ENCODE assay signal across 14 cellular contexts in the genomic region with DNA sequence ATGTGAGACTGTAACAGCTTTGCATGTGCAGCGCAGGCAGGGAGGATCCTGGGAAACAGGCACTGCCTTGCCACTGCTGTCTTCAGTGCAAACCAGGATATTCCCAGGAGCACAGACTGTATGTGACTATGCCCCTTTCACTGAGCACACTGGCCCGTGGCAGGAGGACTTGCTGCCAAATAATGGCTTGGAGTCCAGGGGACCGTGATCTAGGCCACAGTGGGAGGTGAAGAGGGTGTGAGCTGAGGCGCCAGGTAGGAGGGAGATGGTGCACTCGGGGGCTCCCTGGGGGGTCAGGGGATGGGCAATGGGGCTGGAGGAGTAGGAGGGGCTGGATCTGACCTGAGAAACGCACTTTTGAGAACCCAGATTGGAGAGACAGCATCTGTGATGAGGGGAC.
DNase-seq lines count a peak whose midpoint lies in the region; ATAC-seq, FAIRE-seq and TF ChIP-seq lines count a peak whose summit lies in the region.
"Had no signal": no experiment of that assay in that cellular context is flagged by ENCODE, and none has a peak within 500 bp of the region (broad histone marks: within the 10 kb centered on the region; RNA-seq: fewer than 3 reads in every experiment).

No MANE protein-coding gene starts in this region.

- ATAC-seq in GM18511 (IDR thresholded peaks at IDR 0.05; ENCODE audit: unreplicated experiment), result no peak
- ATAC-seq: A549 had no signal

- no peaks in the 10 kb centered on the region for H3K9me3 ChIP-seq in HEK293 (ENCODE audit: control insufficient read depth, insufficient read depth, low read depth, low read length)
- H3K9me3 ChIP-seq: A549, BE2C had no signal

- H3K27ac ChIP-seq in HEK293 (ENCODE audit: extremely low read depth, low read depth, low read length), result no peak overlapping the region
- H3K27ac ChIP-seq: A549, C4-2B had no signal

- POLR2A ChIA-PET in HEK293 (lab: Yijun Ruan, JAX), result no interaction called here

- H3K4me1 ChIP-seq in HEK293 (ENCODE audit: control insufficient read depth, insufficient read depth, low read length), result no peaks in the 10 kb centered on the region
- H3K4me1 ChIP-seq: A549 had no signal

- no peaks in the 10 kb centered on the region for H3K9me3 Mint-ChIP-seq in glutamatergic neuron (ENCODE audit: unreplicated experiment)
- H3K9me3 Mint-ChIP-seq: CD4-positive, alpha-beta memory T cell; H9 had no signal

- H3K36me3 Mint-ChIP-seq in glutamatergic neuron (ENCODE audit: unreplicated experiment), result no peaks in the 10 kb centered on the region
- H3K36me3 Mint-ChIP-seq: CD4-positive, alpha-beta memory T cell had no signal

- H3K36me3 ChIP-seq in HEK293 (ENCODE audit: control insufficient read depth in 2 of 2, insufficient read depth in 1 of 2, low read length in 2 of 2), result no peaks in the 10 kb centered on the region
- H3K36me3 ChIP-seq: BE2C had no signal

- TF ChIP-seq CTCF in HEK293 (tag by site-specific recombination; IDR thresholded peaks at IDR 0.05), result no peak
- no peak for TF ChIP-seq CTCF in glutamatergic neuron (IDR thresholded peaks at IDR 0.05; ENCODE audit: partially characterized antibody, unreplicated experiment)

- H3K4me3 Mint-ChIP-seq in glutamatergic neuron (ENCODE audit: unreplicated experiment), result no peak overlapping the region
- H3K4me3 Mint-ChIP-seq: CD4-positive, alpha-beta memory T cell; H9 had no signal

- FAIRE-seq in HTR-8/SVneo (lab: Jason Lieb, UNC), result peak; percentile 31
- FAIRE-seq in urothelium cell line (lab: Jason Lieb, UNC), result peak; percentile 27
- FAIRE-seq: A549, GM12891 had no signal

- no peak overlapping the region for H3K4me3 ChIP-seq in HEK293 (ENCODE audit: low read depth, low read length)
- H3K4me3 ChIP-seq: A549 had no signal

- CTCF ChIA-PET in HEK293 (lab: Yijun Ruan, JAX), result no interaction called here

- no peaks in the 10 kb centered on the region for H3K4me1 Mint-ChIP-seq in glutamatergic neuron (ENCODE audit: low read depth, unreplicated experiment)

- H3K27ac Mint-ChIP-seq in glutamatergic neuron (ENCODE audit: unreplicated experiment), result peak overlapping the region; percentile 9
- H3K27ac Mint-ChIP-seq: H9 had no signal

- H3K27me3 Mint-ChIP-seq in glutamatergic neuron (ENCODE audit: unreplicated experiment), result peaks cover 3% of the 10 kb centered on the region
- H3K27me3 Mint-ChIP-seq: CD4-positive, alpha-beta memory T cell had no signal

- DNase-seq in HTR-8/SVneo (ENCODE audit: insufficient read length, low spot score) (no peak), glutamatergic neuron (no peak), urothelium cell line (ENCODE audit: low spot score) (no peak), GF-D8 (lab: John Stamatoyannopoulos, UW) (no peak)
- DNase-seq: BE2C; CD4-positive, alpha-beta memory T cell; DMS79; GOT3; H9 had no signal

TF ChIP-seq in HEK293, 187 proteins besides CTCF, POLR2A, EP300 and RAD21:
- TF ChIP-seq GLIS1 (tag by site-specific recombination; IDR thresholded peaks at IDR 0.05) (peak; percentile 95), ZIC2 (tag by site-specific recombination; IDR thresholded peaks at IDR 0.05) (peak; percentile 24; the same call in 1 of the 2 replicates), ZBTB1 (tag by site-specific recombination; IDR thresholded peaks at IDR 0.05) (no peak)
TF ChIP-seq in HEK293: peak in this region for 2.
